In genomic region chr4:76740866-76741662, GRCh38 we compare ENCODE assay signal across 19 cellular contexts.
DNase-seq lines count a peak whose midpoint lies in the region; ATAC-seq, FAIRE-seq and TF ChIP-seq lines count a peak whose summit lies in the region.
"Had no signal": no experiment of that assay in that cellular context is flagged by ENCODE, and none has a peak within 500 bp of the region (broad histone marks: within the 10 kb centered on the region; RNA-seq: fewer than 3 reads in every experiment).

No MANE protein-coding gene starts in this region.

- H3K27ac ChIP-seq in H9 (ENCODE audit: insufficient read length, low read depth, low read length): no peak overlapping the region
- H3K27ac ChIP-seq in H1 (ENCODE audit: low read depth, low read length): no peak overlapping the region
- H3K27ac ChIP-seq in testis: no peak overlapping the region
- H3K27ac ChIP-seq in colonic mucosa: no peak overlapping the region
- no peak overlapping the region for H3K27ac ChIP-seq in WERI-Rb-1
- H3K27ac ChIP-seq: SK-N-MC had no signal

- H4K5ac ChIP-seq in H9 (ENCODE audit: insufficient read length, low read depth, low read length) (no peak overlapping the region), H1 (ENCODE audit: insufficient read length, low read depth, low read length) (no peak overlapping the region)

- H3K27me3 Mint-ChIP-seq in H9 (ENCODE audit: low read depth): no peaks in the 10 kb centered on the region

- H3K9ac ChIP-seq in H9 (ENCODE audit: extremely low read depth, insufficient read length, low read length): no peak overlapping the region
- H3K9ac ChIP-seq in H1 (replicated peaks in 1 of 4; ENCODE audit: extremely low read depth in 1 of 4, low read depth in 3 of 4, low read length in 3 of 4): no peak overlapping the region
- H3K9ac ChIP-seq in colonic mucosa (ENCODE audit: low read depth in 2 of 2, low read length in 2 of 2): no peak overlapping the region

- H3K79me1 ChIP-seq in H9 (ENCODE audit: insufficient read depth, low read depth, low read length, poor library complexity, severe bottlenecking) (no peaks in the 10 kb centered on the region), H1 (ENCODE audit: low read depth, low read length) (no peaks in the 10 kb centered on the region)

- DNase-seq in H9 (peak; percentile 52), H1 (ENCODE audit: low read depth in 1 of 2, low spot score in 2 of 2) (no peak), mucosa of descending colon (no peak), testis (no peak), NCI-H2227 treated with DMSO at 0.1 percent for 48 hours (lab: John Stamatoyannopoulos, UW) (no peak), colonic mucosa (no peak), WERI-Rb-1 (no peak)
- no peak for DNase-seq in effector CD8-positive, alpha-beta T cell (lab: John Stamatoyannopoulos, UW)
- DNase-seq: DMS79 treated with DMSO at 0.1 percent for 48 hours, NCI-H1092 treated with DMSO at 0.1 percent for 48 hours, NCI-H146, NCI-H2081 treated with DMSO at 0.1 percent for 48 hours, NCI-H510A treated with DMSO at 0.1 percent for 48 hours, NCI-H774, Right ventricle myocardium superior had no signal

- no peak overlapping the region for H3K27ac Mint-ChIP-seq in H9
- H3K27ac Mint-ChIP-seq: CD14-positive monocyte had no signal

- H3K23me2 ChIP-seq in H9 (ENCODE audit: insufficient read length, low read depth, low read length, poor library complexity, severe bottlenecking): no peaks in the 10 kb centered on the region
- no peaks in the 10 kb centered on the region for H3K23me2 ChIP-seq in H1 (ENCODE audit: low read depth, low read length)

- H4K8ac ChIP-seq in H9 (replicated peaks; ENCODE audit: insufficient read length, low read depth, low read length): no peak overlapping the region
- peak overlapping the region; percentile 15; the same call in 1 of the 2 replicates for H4K8ac ChIP-seq in H1 (ENCODE audit: extremely low read depth, insufficient read depth, low read length)

- H2BK120ac ChIP-seq in H9 (ENCODE audit: low read depth, low read length, poor library complexity, severe bottlenecking): no peak overlapping the region
- no peak overlapping the region for H2BK120ac ChIP-seq in H1 (replicated peaks; ENCODE audit: low read depth, low read length)

- no peaks in the 10 kb centered on the region for H3K4me1 ChIP-seq in H9 (ENCODE audit: insufficient read depth, low read length)
- H3K4me1 ChIP-seq in H1 (replicated peaks in 1 of 4; ENCODE audit: control insufficient read depth in 3 of 4, insufficient read depth in 4 of 4, low read length in 3 of 4): no peaks in the 10 kb centered on the region
- H3K4me1 ChIP-seq in mucosa of descending colon (ENCODE audit: low read depth): peaks cover 4% of the 10 kb centered on the region
- peaks cover 5% of the 10 kb centered on the region for H3K4me1 ChIP-seq in testis
- no peaks in the 10 kb centered on the region for H3K4me1 ChIP-seq in colonic mucosa

- no peak for TF ChIP-seq CTCF in H9 (conservative IDR thresholded peaks at IDR 0.05)
- TF ChIP-seq CTCF in H1 (IDR thresholded peaks at IDR 0.05; ENCODE audit: control extremely low read depth in 1 of 3, insufficient read depth in 1 of 3, low read depth in 1 of 3, low read length in 3 of 3): no peak
- TF ChIP-seq CTCF in mucosa of descending colon (IDR thresholded peaks at IDR 0.05): no peak
- no peak for TF ChIP-seq CTCF in testis (IDR thresholded peaks at IDR 0.05)
- no peak for TF ChIP-seq CTCF in colonic mucosa (IDR thresholded peaks at IDR 0.05)
- TF ChIP-seq CTCF in WERI-Rb-1 (IDR thresholded peaks at IDR 0.05; ENCODE audit: low read depth, low read length): no peak

- intact Hi-C loops in mucosa of descending colon (cut with DNase I, micrococcal nuclease) (no loop called here), testis (cut with DNase I; ENCODE audit: low total_unique reads) (no loop called here), colonic mucosa (cut with DNase I) (no loop called here)

- peaks cover 6 to 32% (median 21%) of the 10 kb centered on the region in 4 experiments; a peak in 6 of 8 replicates for H3K36me3 ChIP-seq in H1 (ENCODE audit: control insufficient read depth in 2 of 4, insufficient read depth in 4 of 4, low read length in 3 of 4)
- H3K36me3 ChIP-seq in mucosa of descending colon (ENCODE audit: low read depth): peaks cover 6% of the 10 kb centered on the region
- H3K36me3 ChIP-seq in testis (ENCODE audit: low read depth, missing control alignments): no peaks in the 10 kb centered on the region
- H3K36me3 ChIP-seq in colonic mucosa: no peaks in the 10 kb centered on the region
- peaks cover 16% of the 10 kb centered on the region for H3K36me3 ChIP-seq in WERI-Rb-1

- no peak overlapping the region for H2AK5ac ChIP-seq in H9 (ENCODE audit: insufficient read length, low read length)
- no peak overlapping the region for H2AK5ac ChIP-seq in H1 (ENCODE audit: low read depth, low read length)

- H3K4me1 Mint-ChIP-seq in H9: 0 out of 4 replicates have a peak, but pooled peaks cover 0 to 2% of the 10 kb centered on the region in 2 experiments
- H3K4me1 Mint-ChIP-seq: CD14-positive monocyte had no signal

- no peaks in the 10 kb centered on the region; a peak in 1 of 5 replicates for H3K9me3 Mint-ChIP-seq in H9

- H4K20me1 ChIP-seq in H9 (ENCODE audit: control insufficient read depth, insufficient read depth, insufficient read length) (no peaks in the 10 kb centered on the region), H1 (replicated peaks in 1 of 2; ENCODE audit: control insufficient read depth in 1 of 2, insufficient read depth in 2 of 2, low read length in 2 of 2) (peaks cover 0 to 3% of the 10 kb centered on the region in 2 experiments)

- H3K4ac ChIP-seq in H9 (ENCODE audit: low read depth, low read length) (no peak overlapping the region), H1 (replicated peaks; ENCODE audit: insufficient read length, low read depth, low read length) (no peak overlapping the region)

- H3K56ac ChIP-seq in H9 (ENCODE audit: insufficient read length, low read depth, low read length): no peak overlapping the region
- no peak overlapping the region for H3K56ac ChIP-seq in H1 (replicated peaks; ENCODE audit: insufficient read length, low read depth, low read length)

- POLR2A ChIA-PET in H1 (lab: Charles Lee; ENCODE audit: partially characterized antibody): no interaction called here

- H3T11ph ChIP-seq in H9 (ENCODE audit: low read length): no peak overlapping the region

- H3K9me3 ChIP-seq in H9 (ENCODE audit: control insufficient read depth, low read depth, low read length) (no peaks in the 10 kb centered on the region), H1 (ENCODE audit: insufficient read depth in 2 of 2, low read depth in 1 of 2, low read length in 1 of 2) (no peaks in the 10 kb centered on the region), mucosa of descending colon (no peaks in the 10 kb centered on the region), testis (no peaks in the 10 kb centered on the region), colonic mucosa (no peaks in the 10 kb centered on the region), WERI-Rb-1 (ENCODE audit: severe bottlenecking) (no peaks in the 10 kb centered on the region)

- H2AFZ ChIP-seq in H9 (ENCODE audit: low read length) (no peak overlapping the region), H1 (ENCODE audit: low read length) (no peak overlapping the region)

- no peak overlapping the region for H3K4me3 Mint-ChIP-seq in H9

- no peak for FAIRE-seq in H1 (lab: Jason Lieb, UNC)
- FAIRE-seq: RCC 7860 had no signal

- H4K91ac ChIP-seq in H9 (ENCODE audit: insufficient read length, low read depth, low read length): no peak overlapping the region
- no peak overlapping the region for H4K91ac ChIP-seq in H1 (replicated peaks; ENCODE audit: insufficient read length, low read length)

- H3K18ac ChIP-seq in H9 (ENCODE audit: insufficient read length, low read depth, low read length): no peak overlapping the region
- H3K18ac ChIP-seq in H1 (ENCODE audit: extremely low read depth, low read length): no peak overlapping the region

- no peak overlapping the region for H2BK12ac ChIP-seq in H9 (ENCODE audit: insufficient read length, low read depth, low read length)
- no peak overlapping the region for H2BK12ac ChIP-seq in H1 (ENCODE audit: low read depth, low read length)

- no peak overlapping the region for H2BK5ac ChIP-seq in H9 (ENCODE audit: insufficient read length, low read length)
- no peak overlapping the region for H2BK5ac ChIP-seq in H1 (ENCODE audit: low read depth, low read length)

- no peak for TF ChIP-seq EP300 in H1 (IDR thresholded peaks at IDR 0.05; ENCODE audit: borderline replicate concordance in 1 of 2, low read depth in 2 of 2, low read length in 2 of 2)

- no peak overlapping the region for H3K4me3 ChIP-seq in H1 (ENCODE audit: extremely low read depth in 1 of 4, insufficient read depth in 2 of 4, low read depth in 3 of 4, low read length in 4 of 4)
- H3K4me3 ChIP-seq in mucosa of descending colon: no peak overlapping the region
- H3K4me3 ChIP-seq in testis: peak overlapping the region; percentile 1 to 47
- H3K4me3 ChIP-seq in colonic mucosa: no peak overlapping the region
- H3K4me3 ChIP-seq in WERI-Rb-1 (ENCODE audit: low read depth, low read length): no peak overlapping the region
- H3K4me3 ChIP-seq: SK-N-MC had no signal

- no CpG with 5 or more reads among the region's 85 CpGs for WGBS in H9 (ENCODE audit: extremely low coverage, insufficient read length, low lambda C conversion rate)
- 96% methylated on average over 79 of the region's 85 CpGs; no CpG with 5 or more reads in 1 of the 2 experiments for WGBS in H1 (ENCODE audit: extremely low coverage in 1 of 2, insufficient coverage in 1 of 2, insufficient read length in 1 of 2, insufficient replicate concordance in 2 of 2, low coverage in 1 of 2, low lambda C conversion rate in 2 of 2, missing lambda C conversion rate in 1 of 2), 2 experiments
- 79 to 80% methylated on average over 2 to 79 of the region's 85 CpGs for WGBS in testis, 2 donors

- H3K27me3 ChIP-seq in H9 (ENCODE audit: insufficient read depth, low read length): no peaks in the 10 kb centered on the region
- H3K27me3 ChIP-seq in H1 (replicated peaks in 1 of 4; ENCODE audit: control insufficient read depth in 3 of 4, extremely low read depth in 1 of 4, insufficient read depth in 3 of 4, low read length in 3 of 4): no peaks in the 10 kb centered on the region
- no peaks in the 10 kb centered on the region for H3K27me3 ChIP-seq in testis
- H3K27me3 ChIP-seq in colonic mucosa: no peaks in the 10 kb centered on the region
- no peaks in the 10 kb centered on the region for H3K27me3 ChIP-seq in WERI-Rb-1 (ENCODE audit: insufficient read depth, low read depth, severe bottlenecking)

- H3K79me2 ChIP-seq in H9 (ENCODE audit: insufficient read depth, low read length) (no peaks in the 10 kb centered on the region), H1 (ENCODE audit: control insufficient read depth in 1 of 2, insufficient read depth in 2 of 2, low read length in 2 of 2) (peaks cover 0 to 4% of the 10 kb centered on the region in 2 experiments; a peak in 1 of 4 replicates)

- no peak overlapping the region for H3K14ac ChIP-seq in H9 (ENCODE audit: insufficient read depth, low read length)
- H3K14ac ChIP-seq in H1 (ENCODE audit: insufficient read length): no peak overlapping the region

- peaks cover 23 to 43% (median 25%) of the 10 kb centered on the region in 3 experiments; a peak in 6 of 7 replicates for H3K36me3 Mint-ChIP-seq in H9 (ENCODE audit: insufficient read depth in 1 of 3, low read depth in 3 of 3)
- H3K36me3 Mint-ChIP-seq: CD14-positive monocyte had no signal

- H3K23ac ChIP-seq in H9 (ENCODE audit: insufficient read length, low read depth, low read length) (no peak overlapping the region), H1 (ENCODE audit: insufficient read length) (no peak overlapping the region)

- no peak overlapping the region for H3K4me2 ChIP-seq in H9 (ENCODE audit: insufficient read depth, insufficient read length, low read length)
- no peak overlapping the region for H3K4me2 ChIP-seq in H1 (ENCODE audit: insufficient read depth in 1 of 2, low read depth in 2 of 2, low read length in 2 of 2)

- CTCF ChIA-PET in H1 (lab: Charles Lee; ENCODE audit: partially characterized antibody): interaction anchor here (1.2 to 5.3 kb wide), 3 partner anchors 9 to 230 kb away, joined by 3 to 37 read pairs (median 5); no protein-coding TSS in a partner anchor

- H2BK20ac ChIP-seq in H9 (ENCODE audit: low read depth, low read length, poor library complexity, severe bottlenecking) (no peak overlapping the region), H1 (ENCODE audit: low read length) (no peak overlapping the region)

- TF ChIP-seq POLR2A in H1 (IDR thresholded peaks at IDR 0.05; ENCODE audit: control extremely low read depth in 1 of 2, low read depth in 2 of 2, low read length in 2 of 2) (no peak), testis (IDR thresholded peaks at IDR 0.05) (no peak)

- no peak for TF ChIP-seq RAD21 in H1 (IDR thresholded peaks at IDR 0.05 in 1 of 2, conservative IDR thresholded peaks at IDR 0.05 in 1 of 2; ENCODE audit: low read depth in 2 of 2, low read length in 2 of 2)

- H2BK15ac ChIP-seq in H9 (ENCODE audit: low read depth, low read length): no peak overlapping the region
- no peak overlapping the region for H2BK15ac ChIP-seq in H1 (ENCODE audit: low read length)

- ATAC-seq in mucosa of descending colon: peak; percentile 15
- ATAC-seq: HCT116 had no signal

Comparison
In these comparisons a context has a peak if more than half of its experiments do, and no peak if none do; other contexts are left out.
1. H3K4me3 ChIP-seq: peak in testis (2 of 2); none in H1 (0 of 4), mucosa of descending colon (single experiment), colonic mucosa (single experiment) and WERI-Rb-1 (single experiment).